ENCODE assay signal across 1 cellular context in the genomic region with DNA sequence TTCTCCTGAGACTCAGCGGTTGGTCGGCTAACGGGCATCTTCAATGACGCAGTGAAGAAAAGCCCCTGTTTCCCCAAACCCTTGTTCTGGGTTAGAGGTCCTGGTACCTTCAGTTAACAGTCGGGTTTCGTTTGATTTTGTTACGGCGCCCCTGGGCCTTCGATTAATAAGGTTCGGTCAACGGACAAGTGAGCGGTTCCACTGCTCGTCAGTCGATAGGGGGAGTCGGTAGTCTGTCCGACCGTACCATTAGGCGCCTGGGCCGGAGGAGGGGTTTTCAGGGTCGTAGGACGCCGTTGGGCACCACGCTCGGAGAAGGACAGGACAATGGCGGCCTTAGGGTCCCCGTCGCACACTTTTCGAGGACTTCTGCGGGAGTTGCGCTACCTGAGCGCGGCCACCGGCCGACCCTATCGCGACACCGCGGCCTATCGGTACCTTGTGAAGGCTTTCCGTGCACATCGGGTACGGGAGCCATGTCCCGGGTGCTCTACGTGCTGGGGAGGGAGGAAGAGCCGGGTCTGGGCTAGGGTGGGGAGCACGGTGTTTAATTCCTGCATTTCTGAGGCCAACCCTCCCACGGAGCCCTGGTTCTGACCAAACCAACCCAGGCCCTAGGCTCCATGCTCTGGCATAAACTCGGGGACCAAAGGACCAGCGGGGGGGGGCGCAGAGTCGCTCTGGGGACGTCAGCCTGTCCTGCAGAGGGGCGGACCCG.
A peak's percentile ranks its signal among the peaks of the same experiment; 100 is the strongest.
TF ChIP-seq lines count a peak whose summit lies in the region.

A gene with protein sequence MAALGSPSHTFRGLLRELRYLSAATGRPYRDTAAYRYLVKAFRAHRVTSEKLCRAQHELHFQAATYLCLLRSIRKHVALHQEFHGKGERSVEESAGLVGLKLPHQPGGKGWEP (plus strand): TSS at position 280 of the 718 bp plus-strand sequence. CDS start 48 bp downstream, at position 328.

TF ChIP-seq in HepG2, 621 proteins besides CTCF, POLR2A, EP300 and RAD21 (continued from another document):
- TF ChIP-seq, protein P1, sequence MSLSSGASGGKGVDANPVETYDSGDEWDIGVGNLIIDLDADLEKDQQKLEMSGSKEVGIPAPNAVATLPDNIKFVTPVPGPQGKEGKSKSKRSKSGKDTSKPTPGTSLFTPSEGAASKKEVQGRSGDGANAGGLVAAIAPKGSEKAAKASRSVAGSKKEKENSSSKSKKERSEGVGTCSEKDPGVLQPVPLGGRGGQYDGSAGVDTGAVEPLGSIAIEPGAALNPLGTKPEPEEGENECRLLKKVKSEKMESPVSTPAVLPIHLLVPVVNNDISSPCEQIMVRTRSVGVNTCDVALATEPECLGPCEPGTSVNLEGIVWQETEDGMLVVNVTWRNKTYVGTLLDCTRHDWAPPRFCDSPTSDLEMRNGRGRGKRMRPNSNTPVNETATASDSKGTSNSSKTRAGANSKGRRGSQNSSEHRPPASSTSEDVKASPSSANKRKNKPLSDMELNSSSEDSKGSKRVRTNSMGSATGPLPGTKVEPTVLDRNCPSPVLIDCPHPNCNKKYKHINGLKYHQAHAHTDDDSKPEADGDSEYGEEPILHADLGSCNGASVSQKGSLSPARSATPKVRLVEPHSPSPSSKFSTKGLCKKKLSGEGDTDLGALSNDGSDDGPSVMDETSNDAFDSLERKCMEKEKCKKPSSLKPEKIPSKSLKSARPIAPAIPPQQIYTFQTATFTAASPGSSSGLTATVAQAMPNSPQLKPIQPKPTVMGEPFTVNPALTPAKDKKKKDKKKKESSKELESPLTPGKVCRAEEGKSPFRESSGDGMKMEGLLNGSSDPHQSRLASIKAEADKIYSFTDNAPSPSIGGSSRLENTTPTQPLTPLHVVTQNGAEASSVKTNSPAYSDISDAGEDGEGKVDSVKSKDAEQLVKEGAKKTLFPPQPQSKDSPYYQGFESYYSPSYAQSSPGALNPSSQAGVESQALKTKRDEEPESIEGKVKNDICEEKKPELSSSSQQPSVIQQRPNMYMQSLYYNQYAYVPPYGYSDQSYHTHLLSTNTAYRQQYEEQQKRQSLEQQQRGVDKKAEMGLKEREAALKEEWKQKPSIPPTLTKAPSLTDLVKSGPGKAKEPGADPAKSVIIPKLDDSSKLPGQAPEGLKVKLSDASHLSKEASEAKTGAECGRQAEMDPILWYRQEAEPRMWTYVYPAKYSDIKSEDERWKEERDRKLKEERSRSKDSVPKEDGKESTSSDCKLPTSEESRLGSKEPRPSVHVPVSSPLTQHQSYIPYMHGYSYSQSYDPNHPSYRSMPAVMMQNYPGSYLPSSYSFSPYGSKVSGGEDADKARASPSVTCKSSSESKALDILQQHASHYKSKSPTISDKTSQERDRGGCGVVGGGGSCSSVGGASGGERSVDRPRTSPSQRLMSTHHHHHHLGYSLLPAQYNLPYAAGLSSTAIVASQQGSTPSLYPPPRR (CRISPR knock-in tag; IDR thresholded peaks at IDR 0.05; ENCODE audit: borderline replicate concordance): peak; percentile 48; the same call in 1 of the 2 replicates
- peak; percentile 93 for TF ChIP-seq BHLHE40 (IDR thresholded peaks at IDR 0.05; ENCODE audit: low read length)
TF ChIP-seq in HepG2: peak in this region for 228.
